9 cellular contexts compared by ENCODE assay signal in the genomic region with DNA sequence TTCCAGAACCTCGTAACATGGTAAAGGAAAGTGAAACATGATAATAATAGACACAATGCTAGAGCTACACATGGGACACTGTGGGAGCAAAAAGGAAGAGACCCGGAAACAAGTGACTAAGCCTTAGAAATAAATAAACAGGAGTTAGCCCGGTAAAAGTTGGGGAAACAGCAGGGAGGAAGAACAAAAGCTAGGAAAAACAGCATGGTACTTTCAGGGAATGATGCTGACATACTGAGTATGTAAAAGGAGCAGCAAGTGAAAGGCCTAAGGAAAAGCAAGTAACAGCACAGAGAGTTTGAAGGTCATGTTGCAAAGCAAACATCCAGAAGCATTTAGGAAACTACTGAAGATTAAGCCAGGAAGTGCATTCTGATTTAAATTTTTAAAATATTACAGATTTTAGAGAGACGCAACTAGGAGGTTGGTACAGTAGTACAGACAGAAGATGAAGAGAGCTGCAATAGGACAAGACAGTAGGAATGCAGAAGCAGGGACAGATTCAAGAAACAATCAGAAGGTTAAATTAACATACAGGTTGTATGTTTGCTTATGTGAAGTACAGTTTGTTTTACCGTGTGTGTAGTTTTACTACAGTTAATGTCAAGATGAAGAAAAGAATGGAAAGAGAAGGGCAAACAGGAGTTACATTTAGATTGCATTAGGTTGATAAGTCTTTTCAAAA.
DNase-seq lines count a peak whose midpoint lies in the region; FAIRE-seq and TF ChIP-seq lines count a peak whose summit lies in the region.
"Had no signal": no experiment of that assay in that cellular context is flagged by ENCODE, and none has a peak within 500 bp of the region (broad histone marks: within the 10 kb centered on the region; RNA-seq: fewer than 3 reads in every experiment).

No MANE protein-coding gene starts in this region.

- H3K4ac ChIP-seq in mesenchymal stem cell (ENCODE audit: low read depth in 1 of 2, low read length in 2 of 2): no peak overlapping the region

- no peak overlapping the region for H3K23ac ChIP-seq in mesenchymal stem cell (ENCODE audit: low read length in 2 of 2)

- FAIRE-seq in kidney (lab: Jason Lieb, UNC): no peak

- H3K9me3 ChIP-seq in mesenchymal stem cell (ENCODE audit: control insufficient read depth, low read length) (no peaks in the 10 kb centered on the region), kidney (ENCODE audit: control insufficient read depth in 1 of 2, low read length in 2 of 2) (no peaks in the 10 kb centered on the region)

- peak overlapping the region; percentile 62 for H3K9ac ChIP-seq in mesenchymal stem cell (ENCODE audit: low read length)
- peak overlapping the region in 1 of 2 donors; percentile 27 for H3K9ac ChIP-seq in kidney (ENCODE audit: low read length in 2 of 2)

- peaks cover 27% of the 10 kb centered on the region for H3K4me1 ChIP-seq in ACC112 (ENCODE audit: control insufficient read depth, insufficient read depth, low read length, unreplicated experiment)
- peaks cover 5% of the 10 kb centered on the region for H3K4me1 ChIP-seq in mesenchymal stem cell (ENCODE audit: control insufficient read depth, insufficient read depth, low read depth, low read length)
- peaks cover 0 to 4% of the 10 kb centered on the region in 2 donors for H3K4me1 ChIP-seq in kidney (ENCODE audit: control insufficient read depth in 1 of 2, insufficient read depth in 1 of 2, low read depth in 1 of 2, low read length in 2 of 2)

- peaks cover 48% of the 10 kb centered on the region for H3K79me2 ChIP-seq in ACC112 (ENCODE audit: control insufficient read depth, insufficient read depth, low read length, unreplicated experiment)

- no peak overlapping the region for H3K14ac ChIP-seq in mesenchymal stem cell (ENCODE audit: low read length in 2 of 2)

- H2BK120ac ChIP-seq in mesenchymal stem cell (ENCODE audit: low read depth, low read length): no peak overlapping the region

- no peak overlapping the region for H4K8ac ChIP-seq in mesenchymal stem cell (ENCODE audit: low read length)

- H3K36me3 ChIP-seq in ACC112 (ENCODE audit: insufficient read depth, low read length) (no peaks in the 10 kb centered on the region), mesenchymal stem cell (ENCODE audit: control insufficient read depth in 1 of 2, insufficient read depth in 2 of 2, low read depth in 1 of 2, low read length in 2 of 2) (peaks cover 0 to 12% of the 10 kb centered on the region in 2 experiments), kidney (ENCODE audit: control insufficient read depth in 1 of 2, insufficient read depth in 2 of 2, low read length in 2 of 2) (peaks cover 2 to 3% of the 10 kb centered on the region in 2 donors)

- H2BK5ac ChIP-seq in mesenchymal stem cell (ENCODE audit: low read depth, low read length, poor library complexity, severe bottlenecking): no peak overlapping the region

- no peak overlapping the region for H2AK5ac ChIP-seq in mesenchymal stem cell (ENCODE audit: low read length, severe bottlenecking)

- H2AFZ ChIP-seq in ACC112 (ENCODE audit: low read length, unreplicated experiment) (peak overlapping the region; percentile 3), mesenchymal stem cell (ENCODE audit: low read depth, low read length) (no peak overlapping the region)

- no peak overlapping the region for H2BK15ac ChIP-seq in mesenchymal stem cell (ENCODE audit: low read depth, poor library complexity, severe bottlenecking)

- H3K27ac ChIP-seq in ACC112 (ENCODE audit: low read depth, low read length): peak overlapping the region; percentile 35
- H3K27ac ChIP-seq in mesenchymal stem cell (ENCODE audit: low read length, poor library complexity, severe bottlenecking): no peak overlapping the region
- H3K27ac ChIP-seq in kidney (ENCODE audit: low read depth in 2 of 2, low read length in 2 of 2): peak overlapping the region in 1 of 2 donors; percentile 61

- H3K18ac ChIP-seq in mesenchymal stem cell (ENCODE audit: low read depth in 1 of 2, low read length in 2 of 2): no peak overlapping the region

- WGBS in mesenchymal stem cell: 26% methylated on average over 5 of the region's 5 CpGs

- no peak overlapping the region for H2BK12ac ChIP-seq in mesenchymal stem cell (ENCODE audit: low read length in 2 of 2)

- DNase-seq in HFF-Myc (ENCODE audit: extremely low read depth, low read depth) (peak; percentile 9), dermis blood vessel endothelial cell (peak; percentile 78), mesenchymal stem cell (peak; percentile 75), T-helper 9 cell (no peak), SHP77 (lab: John Stamatoyannopoulos, UW) (no peak), kidney (no peak)
- no peak for DNase-seq in activated effector memory CD4-positive, alpha-beta T cell treated with anti-CD3 and anti-CD28 coated beads, Interleukin-2, amount 50 U/mL, for 16 hours
- DNase-seq: NCI-H2171 treated with DMSO at 0.1 percent for 48 hours had no signal

- H3K4me2 ChIP-seq in mesenchymal stem cell (ENCODE audit: low read length, poor library complexity, severe bottlenecking): no peak overlapping the region

- TF ChIP-seq CTCF in HFF-Myc (IDR thresholded peaks at IDR 0.05; ENCODE audit: low read depth, low read length, missing control alignments) (no peak), kidney (IDR thresholded peaks at IDR 0.05; ENCODE audit: borderline replicate concordance, extremely low read depth, insufficient read depth) (no peak)

- H3K27me3 ChIP-seq in ACC112 (ENCODE audit: insufficient read depth, low read length) (no peaks in the 10 kb centered on the region), mesenchymal stem cell (ENCODE audit: control insufficient read depth in 1 of 2, insufficient read depth in 1 of 2, low read length in 2 of 2) (no peaks in the 10 kb centered on the region)

- intact Hi-C loops in kidney (cut with DNase I): no loop called here

- H3K79me1 ChIP-seq in mesenchymal stem cell (replicated peaks; ENCODE audit: low read length, poor library complexity, severe bottlenecking): peaks cover 17% of the 10 kb centered on the region

- H3K4me3 ChIP-seq in ACC112 (ENCODE audit: low read depth, low read length) (peak overlapping the region; percentile 67), HFF-Myc (replicated peaks; ENCODE audit: low read depth, low read length) (no peak overlapping the region), mesenchymal stem cell (ENCODE audit: insufficient read depth in 1 of 2, low read depth in 1 of 2, low read length in 2 of 2) (peak overlapping the region in 1 of 2 experiments; percentile 38), kidney (ENCODE audit: low read length in 2 of 2) (peak overlapping the region in 1 of 2 donors; percentile 30)

- no peak overlapping the region for H4K91ac ChIP-seq in mesenchymal stem cell (ENCODE audit: low read length)

Comparison
In these comparisons a context has a peak if more than half of its experiments do, and no peak if none do; other contexts are left out.
1. DNase-seq: peak in HFF-Myc (single experiment), dermis blood vessel endothelial cell (single experiment) and mesenchymal stem cell (single experiment); none in activated effector memory CD4-positive, alpha-beta T cell treated with anti-CD3 and anti-CD28 coated beads, Interleukin-2, amount 50 U/mL, for 16 hours (single experiment), T-helper 9 cell (single experiment), SHP77 (0 of 2) and kidney (single experiment).